Comparison of ENCODE assay signal across 8 cellular contexts in genomic region chr4:8410641-8411271, GRCh38. TPM values are rescaled to one million over a fixed set of nuclear protein-coding genes. Genes with fewer than 3 reads are reported as not detected.
A peak's percentile ranks its signal among the peaks of the same experiment; 100 is the strongest.
DNase-seq lines count a peak whose midpoint lies in the region; ATAC-seq, FAIRE-seq and TF ChIP-seq lines count a peak whose summit lies in the region.

No MANE protein-coding gene starts in this region.

- H3K27me3 Mint-ChIP-seq in activated B cell treated with CpG ODN at 0.5 μM for 24 hours = no peaks in the 10 kb centered on the region
- H3K27me3 Mint-ChIP-seq in activated T-cell treated with anti-CD3 and anti-CD28 coated beads, Interleukin-2, amount 50 U/mL, for 72 hours (ENCODE audit: low read depth) = no peaks in the 10 kb centered on the region

- no peak for TF ChIP-seq POLR2A in transverse colon (IDR thresholded peaks at IDR 0.05)

- peaks cover 4% of the 10 kb centered on the region for H3K4me1 Mint-ChIP-seq in activated B cell treated with CpG ODN at 0.5 μM for 24 hours
- H3K4me1 Mint-ChIP-seq in activated T-cell treated with anti-CD3 and anti-CD28 coated beads, Interleukin-2, amount 50 U/mL, for 72 hours (ENCODE audit: low read depth) = peaks cover 22% of the 10 kb centered on the region

- POLR2A ChIA-PET in activated B cell treated with CpG ODN at 0.5 μM for 24 hours (lab: Charles Lee) = no interaction called here

- H3K4me3 Mint-ChIP-seq in activated B cell treated with CpG ODN at 0.5 μM for 24 hours = no peak overlapping the region
- H3K4me3 Mint-ChIP-seq in activated T-cell treated with anti-CD3 and anti-CD28 coated beads, Interleukin-2, amount 50 U/mL, for 72 hours = no peak overlapping the region

- H3K9me3 ChIP-seq in transverse colon = no peaks in the 10 kb centered on the region

- H3K4me1 ChIP-seq in transverse colon = peaks cover 0 to 15% (median 7%) of the 10 kb centered on the region in 4 donors

- 80 to 82% methylated on average over 7 to 25 of the region's 26 CpGs for WGBS in transverse colon (ENCODE audit: low coverage in 1 of 2), 2 donors

- TF ChIP-seq CTCF in D721Med (IDR thresholded peaks at IDR 0.05; ENCODE audit: insufficient read depth, missing control alignments) (peak; percentile 44), activated B cell treated with CpG ODN at 0.5 μM for 24 hours (IDR thresholded peaks at IDR 0.05) (no peak), transverse colon (IDR thresholded peaks at IDR 0.05) (peak in 2 of 5 experiments; percentile 21 to 32)

- H3K9me3 Mint-ChIP-seq in activated B cell treated with CpG ODN at 0.5 μM for 24 hours = no peaks in the 10 kb centered on the region
- no peaks in the 10 kb centered on the region for H3K9me3 Mint-ChIP-seq in activated T-cell treated with anti-CD3 and anti-CD28 coated beads, Interleukin-2, amount 50 U/mL, for 72 hours

- no peak for FAIRE-seq in D721Med (lab: Jason Lieb, UNC)

- CTCF ChIA-PET in activated B cell treated with CpG ODN at 0.5 μM for 24 hours (lab: Charles Lee) = interaction anchor here (1.1 to 1.2 kb wide), 3 partner anchors 8 to 609 kb away, joined by 3 to 5 read pairs (median 3); no protein-coding TSS in a partner anchor

- no peak overlapping the region for H3K27ac Mint-ChIP-seq in activated B cell treated with CpG ODN at 0.5 μM for 24 hours
- H3K27ac Mint-ChIP-seq in activated T-cell treated with anti-CD3 and anti-CD28 coated beads, Interleukin-2, amount 50 U/mL, for 72 hours = no peak overlapping the region

- H3K4me3 ChIP-seq in transverse colon = no peak overlapping the region

- H3K27me3 ChIP-seq in transverse colon = no peaks in the 10 kb centered on the region

- TF ChIP-seq EP300 in transverse colon (IDR thresholded peaks at IDR 0.05; ENCODE audit: low read depth) = no peak

- no peak overlapping the region for H3K27ac ChIP-seq in transverse colon

- intact Hi-C loops in activated B cell treated with CpG ODN at 0.5 μM for 24 hours (cut with micrococcal nuclease) = no loop called here
- intact Hi-C loops in transverse colon (cut with DNase I; ENCODE audit: low total_unique reads) = no loop called here

- DNase-seq in D721Med (ENCODE audit: insufficient read length, low spot score) (no peak), Kasumi-1 (lab: John Stamatoyannopoulos, UW) (peak; percentile 63 to 67), activated B cell treated with CpG ODN at 0.5 μM for 24 hours (no peak), iPS-NIHi11 (ENCODE audit: low spot score) (peak; percentile 83), transverse colon (peak; percentile 55), NCI-H446 treated with DMSO at 0.1 percent for 48 hours (lab: John Stamatoyannopoulos, UW) (no peak)
- no peak for DNase-seq in activated T-cell treated with anti-CD3 and anti-CD28 coated beads, Interleukin-2, amount 50 U/mL, for 72 hours

- peaks cover 0 to 4% (median 2%) of the 10 kb centered on the region in 4 donors for H3K36me3 ChIP-seq in transverse colon

- ATAC-seq in activated B cell treated with CpG ODN at 0.5 μM for 24 hours (ENCODE audit: low read depth) (peak; percentile 49), GM19324 (IDR thresholded peaks at IDR 0.05; ENCODE audit: low FRiP score, unreplicated experiment) (no peak)
- no peak for ATAC-seq in activated T-cell treated with anti-CD3 and anti-CD28 coated beads, Interleukin-2, amount 50 U/mL, for 72 hours (replicated peaks in 1 of 2)

- H3K36me3 Mint-ChIP-seq in activated B cell treated with CpG ODN at 0.5 μM for 24 hours (ENCODE audit: low read depth) = peaks cover 49% of the 10 kb centered on the region
- peaks cover 4 to 5% of the 10 kb centered on the region in 2 donors for H3K36me3 Mint-ChIP-seq in activated T-cell treated with anti-CD3 and anti-CD28 coated beads, Interleukin-2, amount 50 U/mL, for 72 hours (ENCODE audit: insufficient read depth in 2 of 2)

- in situ Hi-C loops in transverse colon (cut with MboI; ENCODE audit: low pct_ligation_motif_present in 1 of 4, low pct_unique_long_range_greater_than_20kb in 1 of 4, low sequenced_read_pairs in 3 of 4) = loop anchor here in 2 of 4 donors (25.0 kb wide), 2 partner anchors 173 to 248 kb away; partner anchors contain the start of gene ABLIM2 (in 1 of the 2)

RNA-seq across cellular contexts. Expression of gene ACOX3, which starts 29.8 kb away (rescaled TPM):
- total RNA-seq in activated B cell treated with CpG ODN at 0.5 μM for 24 hours = 17.1 and 20.6 TPM in 2 replicates
- total RNA-seq in transverse colon = 100 to 1,000 TPM in 1 of 4 donors, 10 to 100 TPM in 3; 18.7 to 104 (median 31.3) TPM
- total RNA-seq in activated T-cell treated with anti-CD3 and anti-CD28 coated beads, Interleukin-2, amount 50 U/mL, for 72 hours = 10 to 100 TPM; 22.2 to 31.2 TPM

RNA-seq across cellular contexts. Expression of gene TRMT44, which starts 29.8 kb away (rescaled TPM):
- total RNA-seq in activated B cell treated with CpG ODN at 0.5 μM for 24 hours (29.3 and 33.8 TPM in 2 replicates), transverse colon (100 to 1,000 TPM in 1 of 4 donors, 10 to 100 TPM in 3; 19.1 to 190 (median 29.7) TPM)
- 10 to 100 TPM; 26.7 TPM for total RNA-seq in activated T-cell treated with anti-CD3 and anti-CD28 coated beads, Interleukin-2, amount 50 U/mL, for 72 hours

Comparison
In these comparisons a context has a peak if more than half of its experiments do, and no peak if none do; other contexts are left out.
1. DNase-seq: peak in Kasumi-1 (2 of 2), iPS-NIHi11 (single experiment) and transverse colon (single experiment); none in D721Med (single experiment), activated B cell treated with CpG ODN at 0.5 μM for 24 hours (single experiment), activated T-cell treated with anti-CD3 and anti-CD28 coated beads, Interleukin-2, amount 50 U/mL, for 72 hours (0 of 2) and NCI-H446 treated with DMSO at 0.1 percent for 48 hours (single experiment).